20 cellular contexts compared by ENCODE assay signal in genomic region chr18:32696376-32696775, GRCh38.
"Had no signal": no experiment of that assay in that cellular context is flagged by ENCODE, and none has a peak within 500 bp of the region (broad histone marks: within the 10 kb centered on the region; RNA-seq: fewer than 3 reads in every experiment).

No MANE protein-coding gene starts in this region.

- H3K4me2 ChIP-seq: hepatocyte had no signal

- H3K36me3 ChIP-seq: colonic mucosa, gastrocnemius medialis, heart left ventricle, lower lobe of right lung, neutrophil, pancreas, right lobe of liver, thoracic aorta, vagina had no signal

- H2AFZ ChIP-seq: hepatocyte had no signal

- FAIRE-seq: pancreas, small intestine had no signal

- H3K9me3 ChIP-seq: colonic mucosa, gastrocnemius medialis, heart left ventricle, lower lobe of right lung, neutrophil, pancreas, right lobe of liver, thoracic aorta, vagina had no signal

- H3K4me3 ChIP-seq: colonic mucosa, gastrocnemius medialis, heart left ventricle, hepatocyte, lower lobe of right lung, pancreas, right lobe of liver, thoracic aorta, vagina had no signal

- H3K27ac ChIP-seq: colonic mucosa, gastrocnemius medialis, heart left ventricle, hepatocyte, lower lobe of right lung, neutrophil, pancreas, right lobe of liver, thoracic aorta, vagina had no signal

- DNase-seq: colonic mucosa; effector CD8-positive, alpha-beta T cell; endodermal cell; gastrocnemius medialis; heart left ventricle; left colon; left ventricle myocardium superior; lower lobe of right lung; natural killer cell; pancreas; right lobe of liver; small intestine; stimulated activated CD4-positive, alpha-beta T cell treated with anti-CD3 and anti-CD28 coated beads, Interleukin-15, amount 100 ng/mL, for 24 hours; stimulated activated CD4-positive, alpha-beta T cell treated with anti-CD3 and anti-CD28 coated beads, Interleukin-2, amount 100 ng/mL, for 48 hours; stimulated activated naive B cell treated with anti-CD40 and anti-IgM and Interleukin-4, amounts not matched to agents 10 μg/mL and 1 μg/mL and 100 μg/mL, for 72 hours; trophoblast cell had no signal

- H3K4me1 ChIP-seq: colonic mucosa, gastrocnemius medialis, heart left ventricle, lower lobe of right lung, right lobe of liver, vagina had no signal

- H3K27me3 ChIP-seq: colonic mucosa, gastrocnemius medialis, heart left ventricle, hepatocyte, neutrophil, pancreas, right lobe of liver, vagina had no signal

- ATAC-seq: gastrocnemius medialis, heart left ventricle, left colon, left ventricle myocardium superior, lower lobe of right lung, natural killer cell, pancreas, right lobe of liver had no signal
